10 cellular contexts compared by ENCODE assay signal in genomic region chr13:97627566-97627965, GRCh38.
DNase-seq lines count a peak whose midpoint lies in the region; ATAC-seq lines count a peak whose summit lies in the region.
"Had no signal": no experiment of that assay in that cellular context is flagged by ENCODE, and none has a peak within 500 bp of the region (broad histone marks: within the 10 kb centered on the region; RNA-seq: fewer than 3 reads in every experiment).

No MANE protein-coding gene starts in this region.

- peak; percentile 74 for DNase-seq in GM03348 (ENCODE audit: low spot score)
- peak; percentile 36 for DNase-seq in NCI-H524 treated with DMSO at 0.1 percent for 48 hours (lab: John Stamatoyannopoulos, UW)
- DNase-seq in fibroblast of peridontal ligament (ENCODE audit: extremely low read depth) = peak; percentile 95
- DNase-seq in posterior vena cava (ENCODE audit: low spot score) = peak; percentile 90
- no peak for DNase-seq in activated CD8-positive, alpha-beta memory T cell treated with anti-CD3 and anti-CD28 coated beads, Interleukin-2, amount 50 U/mL, for 4 hours
- DNase-seq in SIG-M5 treated with dmso at 0.1 percent for 504 hours (lab: John Stamatoyannopoulos, UW; ENCODE audit: unreplicated experiment) = no peak
- DNase-seq: activated gamma-delta T cell, NCI-H526 treated with DMSO at 0.1 percent for 48 hours had no signal

- no peak for ATAC-seq in GM18858 (IDR thresholded peaks at IDR 0.05; ENCODE audit: unreplicated experiment)
- no peak for ATAC-seq in HG02571 (IDR thresholded peaks at IDR 0.05; ENCODE audit: unreplicated experiment)

- intact Hi-C loops in posterior vena cava (cut with DNase I) = no loop called here

Comparison
In these comparisons a context has a peak if more than half of its experiments do, and no peak if none do; other contexts are left out.
1. DNase-seq: peak in GM03348 (single experiment), NCI-H524 treated with DMSO at 0.1 percent for 48 hours (single experiment), fibroblast of peridontal ligament (single experiment) and posterior vena cava (single experiment); none in activated CD8-positive, alpha-beta memory T cell treated with anti-CD3 and anti-CD28 coated beads, Interleukin-2, amount 50 U/mL, for 4 hours (single experiment) and SIG-M5 treated with dmso at 0.1 percent for 504 hours (single experiment).